17 cellular contexts compared by ENCODE assay signal in the genomic region with DNA sequence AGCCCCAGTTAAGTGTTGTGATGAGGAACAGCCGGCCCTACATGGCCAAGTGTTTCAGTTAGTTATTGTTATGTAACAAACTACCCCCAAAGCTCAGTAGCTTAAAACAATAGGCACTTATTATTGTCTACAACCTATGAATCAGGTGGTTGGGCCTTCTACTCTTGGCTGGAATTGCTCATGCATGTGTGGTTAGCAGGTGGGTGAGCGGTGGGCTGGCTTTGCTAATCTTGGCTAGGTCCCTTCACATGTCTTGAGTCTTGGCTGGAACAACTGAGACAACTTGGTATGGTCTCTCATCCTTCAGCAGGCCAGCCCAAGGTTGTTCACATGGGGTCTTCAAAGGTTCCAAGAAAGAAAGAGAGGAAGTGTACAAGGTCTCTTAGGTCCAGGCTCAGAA. TPM values are rescaled to one million over a fixed set of nuclear protein-coding genes. Genes with fewer than 3 reads are reported as not detected.
A peak's percentile ranks its signal among the peaks of the same experiment; 100 is the strongest.
DNase-seq lines count a peak whose midpoint lies in the region; ATAC-seq and TF ChIP-seq lines count a peak whose summit lies in the region.
"Had no signal": no experiment of that assay in that cellular context is flagged by ENCODE, and none has a peak within 500 bp of the region (broad histone marks: within the 10 kb centered on the region; RNA-seq: fewer than 3 reads in every experiment).

No MANE protein-coding gene starts in this region.

- no peaks in the 10 kb centered on the region for H3K36me3 ChIP-seq in CD4-positive, CD25-positive, alpha-beta regulatory T cell (ENCODE audit: control insufficient read depth, insufficient read depth, low read length)
- H3K36me3 ChIP-seq: BLaER1 treated with 17β-estradiol and CSF1 and Interleukin-3, amounts not matched to agents 10 nM and 100 nM; tibial nerve had no signal

- H3K27ac Mint-ChIP-seq in CD4-positive, CD25-positive, alpha-beta regulatory T cell: peak overlapping the region; percentile 93 to 95 (median 93)
- peak overlapping the region; percentile 85 for H3K27ac Mint-ChIP-seq in CD4-positive, alpha-beta T cell
- H3K27ac Mint-ChIP-seq in naive thymus-derived CD8-positive, alpha-beta T cell: peak overlapping the region in 7 of 10 donors; percentile 38 to 94 (median 60)
- H3K27ac Mint-ChIP-seq: HFFc6, nephron progenitor cell had no signal

- no peak overlapping the region for H3K4me3 Mint-ChIP-seq in CD4-positive, CD25-positive, alpha-beta regulatory T cell
- H3K4me3 Mint-ChIP-seq in CD4-positive, alpha-beta T cell: no peak overlapping the region
- peak overlapping the region in 4 of 10 donors; percentile 16 to 67 (median 38) for H3K4me3 Mint-ChIP-seq in naive thymus-derived CD8-positive, alpha-beta T cell
- H3K4me3 Mint-ChIP-seq: HFFc6, nephron progenitor cell had no signal

- peaks cover 25 to 67% (median 35%) of the 10 kb centered on the region in 4 donors for H3K4me1 Mint-ChIP-seq in CD4-positive, CD25-positive, alpha-beta regulatory T cell
- peaks cover 67% of the 10 kb centered on the region for H3K4me1 Mint-ChIP-seq in CD4-positive, alpha-beta T cell (ENCODE audit: low read depth)
- H3K4me1 Mint-ChIP-seq in naive thymus-derived CD8-positive, alpha-beta T cell: peaks cover 32 to 71% (median 66%) of the 10 kb centered on the region in 4 donors

- POLR2A ChIA-PET in CD4-positive, alpha-beta T cell (lab: Charles Lee): interaction anchor here (0.6 kb wide), 1 partner anchor 29 kb away, joined by 3 read pairs; no protein-coding TSS in a partner anchor
- POLR2A ChIA-PET in naive thymus-derived CD8-positive, alpha-beta T cell (lab: Charles Lee): interaction anchor here (0.7 to 2.1 kb wide), 4 partner anchors 15 to 20 kb away, joined by 3 to 9 read pairs (median 4); no protein-coding TSS in a partner anchor

- no peak for TF ChIP-seq CTCF in CD4-positive, alpha-beta T cell (IDR thresholded peaks at IDR 0.05)

- CTCF ChIA-PET in CD4-positive, alpha-beta T cell (lab: Charles Lee): interaction anchor here (1.5 kb wide), 1 partner anchor 10 kb away, joined by 3 read pairs; no protein-coding TSS in a partner anchor

- H3K4me3 ChIP-seq in CD4-positive, CD25-positive, alpha-beta regulatory T cell (ENCODE audit: low read depth, low read length): no peak overlapping the region
- H3K4me3 ChIP-seq: BLaER1 treated with 17β-estradiol and CSF1 and Interleukin-3, amounts not matched to agents 10 nM and 100 nM; lung; tibial nerve had no signal

- no peak for DNase-seq in CD4-positive, CD25-positive, alpha-beta regulatory T cell
- no peak for DNase-seq in CD4-positive, alpha-beta T cell
- DNase-seq in activated T-cell treated with anti-CD3 and anti-CD28 coated beads for 48 hours (ENCODE audit: low read depth): peak; percentile 31
- no peak for DNase-seq in naive thymus-derived CD8-positive, alpha-beta T cell
- DNase-seq in 8988T: no peak
- DNase-seq in OCI-M1 (lab: John Stamatoyannopoulos, UW): no peak
- DNase-seq in middle frontal gyrus (ENCODE audit: extremely low spot score, low spot score): no peak
- DNase-seq: head of caudate nucleus, HFFc6, nephron progenitor cell had no signal

- no peak overlapping the region for H3K27ac ChIP-seq in CD4-positive, CD25-positive, alpha-beta regulatory T cell (ENCODE audit: insufficient read depth, low read length, poor library complexity, severe bottlenecking)
- no peak overlapping the region for H3K27ac ChIP-seq in CD4-positive, alpha-beta T cell (ENCODE audit: low read depth, low read length)
- H3K27ac ChIP-seq: BLaER1 treated with 17β-estradiol and CSF1 and Interleukin-3, amounts not matched to agents 10 nM and 100 nM; tibial nerve had no signal

- no peaks in the 10 kb centered on the region for H3K9me3 ChIP-seq in CD4-positive, CD25-positive, alpha-beta regulatory T cell (ENCODE audit: control insufficient read depth in 2 of 2, low read length in 2 of 2)
- no peaks in the 10 kb centered on the region for H3K9me3 ChIP-seq in CD4-positive, alpha-beta T cell (ENCODE audit: control insufficient read depth, low read length)
- H3K9me3 ChIP-seq: tibial nerve had no signal

- peaks cover 0 to 4% (median 0%) of the 10 kb centered on the region in 7 donors for H3K9me3 Mint-ChIP-seq in CD4-positive, CD25-positive, alpha-beta regulatory T cell
- no peaks in the 10 kb centered on the region for H3K9me3 Mint-ChIP-seq in CD4-positive, alpha-beta T cell
- peaks cover 0 to 6% (median 0%) of the 10 kb centered on the region in 9 donors for H3K9me3 Mint-ChIP-seq in naive thymus-derived CD8-positive, alpha-beta T cell
- H3K9me3 Mint-ChIP-seq: HFFc6 had no signal

- intact Hi-C loops in CD4-positive, alpha-beta T cell (cut with DNase I, micrococcal nuclease): no loop called here

- peaks cover 9% of the 10 kb centered on the region for H3K36me3 Mint-ChIP-seq in CD4-positive, CD25-positive, alpha-beta regulatory T cell
- peaks cover 10% of the 10 kb centered on the region for H3K36me3 Mint-ChIP-seq in CD4-positive, alpha-beta T cell (ENCODE audit: low read depth)
- H3K36me3 Mint-ChIP-seq in naive thymus-derived CD8-positive, alpha-beta T cell: peaks cover 0 to 7% (median 6%) of the 10 kb centered on the region in 3 donors

- peaks cover 37% of the 10 kb centered on the region for H3K4me1 ChIP-seq in CD4-positive, CD25-positive, alpha-beta regulatory T cell (ENCODE audit: control insufficient read depth, insufficient read depth, low read length, poor library complexity, severe bottlenecking)
- H3K4me1 ChIP-seq: tibial nerve had no signal

- no peak for ATAC-seq in CD4-positive, CD25-positive, alpha-beta regulatory T cell (ENCODE audit: low read depth in 2 of 2)
- no peak for ATAC-seq in CD4-positive, alpha-beta T cell (ENCODE audit: poor library complexity)
- ATAC-seq in naive thymus-derived CD8-positive, alpha-beta T cell: no peak

- no peaks in the 10 kb centered on the region for H3K27me3 Mint-ChIP-seq in CD4-positive, CD25-positive, alpha-beta regulatory T cell
- no peaks in the 10 kb centered on the region for H3K27me3 Mint-ChIP-seq in CD4-positive, alpha-beta T cell
- no peaks in the 10 kb centered on the region for H3K27me3 Mint-ChIP-seq in naive thymus-derived CD8-positive, alpha-beta T cell

- H3K27me3 ChIP-seq in CD4-positive, CD25-positive, alpha-beta regulatory T cell (ENCODE audit: control insufficient read depth, insufficient read depth, low read length): no peaks in the 10 kb centered on the region
- no peaks in the 10 kb centered on the region for H3K27me3 ChIP-seq in CD4-positive, alpha-beta T cell (ENCODE audit: control insufficient read depth, insufficient read depth, low read length)
- H3K27me3 ChIP-seq: BLaER1 treated with 17β-estradiol and CSF1 and Interleukin-3, amounts not matched to agents 10 nM and 100 nM; tibial nerve had no signal

RNA-seq across cellular contexts. Expression of a gene that starts 54.5 kb away (rescaled TPM):
- total RNA-seq in CD4-positive, CD25-positive, alpha-beta regulatory T cell: not detected
- under 1 TPM; 0.13 to 0.69 (median 0.37) TPM for polyA plus RNA-seq in CD4-positive, CD25-positive, alpha-beta regulatory T cell
- not detected for total RNA-seq in CD4-positive, alpha-beta T cell
- under 1 TPM; 0.55 to 0.73 TPM for total RNA-seq in naive thymus-derived CD8-positive, alpha-beta T cell
- under 1 TPM in 1 of 3 donors, not detected in 2; 0.39 TPM for polyA plus RNA-seq in naive thymus-derived CD8-positive, alpha-beta T cell
- total RNA-seq: cardiac septum, fibroblast of lung, HFFc6, pulmonary artery endothelial cell, tibial nerve had no signal
- polyA plus RNA-seq: adipose tissue, fibroblast of lung, lung had no signal
